In genomic region chr5:1490360-1490759, GRCh38 we compare ENCODE assay signal across 14 cellular contexts. TPM values are rescaled to one million over a fixed set of nuclear protein-coding genes. Genes with fewer than 3 reads are reported as not detected.
DNase-seq lines count a peak whose midpoint lies in the region; ATAC-seq and TF ChIP-seq lines count a peak whose summit lies in the region.
"Had no signal": no experiment of that assay in that cellular context is flagged by ENCODE, and none has a peak within 500 bp of the region (broad histone marks: within the 10 kb centered on the region; RNA-seq: fewer than 3 reads in every experiment).

No MANE protein-coding gene starts in this region.

- H3K27me3 ChIP-seq in HL-60 (ENCODE audit: insufficient read depth, poor library complexity, severe bottlenecking) (no peaks in the 10 kb centered on the region), right cardiac atrium (ENCODE audit: control insufficient read depth, insufficient read depth) (no peaks in the 10 kb centered on the region)
- H3K27me3 ChIP-seq: right lobe of liver had no signal

- H3K4me3 ChIP-seq in GM12865 (ENCODE audit: low read depth, low read length) (peak overlapping the region; percentile 73), HL-60 (replicated peaks; ENCODE audit: insufficient read depth, low read length) (0 out of 2 replicates have a peak overlapping the region, but pooled peaks have one; percentile 10), right cardiac atrium (ENCODE audit: low read length) (no peak overlapping the region)
- H3K4me3 ChIP-seq: right lobe of liver had no signal

- DNase-seq in GM12865 (ENCODE audit: low read depth) (peak; percentile 74), HL-60 (ENCODE audit: low read depth in 1 of 2, low spot score in 1 of 2) (peak in 1 of 2 experiments; percentile 74), SIG-M5 (lab: John Stamatoyannopoulos, UW) (peak; percentile 7), natural killer cell (no peak), right cardiac atrium (no peak), AML-193 (lab: John Stamatoyannopoulos, UW) (no peak)
- DNase-seq: DMS 273 treated with DMSO at 0.1 percent for 48 hours; GF-D8; NCI-H2029; NCI-H510A treated with DMSO at 0.1 percent for 48 hours; occipital lobe; right lobe of liver; stimulated activated CD4-positive, alpha-beta T cell treated with anti-CD3 and anti-CD28 coated beads, Interleukin-1b, Interleukin-23, amount 100 ng/mL, for 48 hours had no signal

- H3K9me3 Mint-ChIP-seq in natural killer cell: no peaks in the 10 kb centered on the region

- intact Hi-C loops in natural killer cell (cut with micrococcal nuclease): loop anchor here (5.0 kb wide), 1 partner anchor 152 kb away; no protein-coding TSS in a partner anchor
- intact Hi-C loops in right cardiac atrium (cut with DNase I): no loop called here

- ATAC-seq in natural killer cell: no peak
- no peak for ATAC-seq in right cardiac atrium
- no peak for ATAC-seq in HG02642 (IDR thresholded peaks at IDR 0.05; ENCODE audit: poor library complexity, unreplicated experiment)

- TF ChIP-seq CTCF in GM12865 (IDR thresholded peaks at IDR 0.05; ENCODE audit: insufficient read depth, low read depth, low read length, missing control alignments) (no peak), HL-60 (IDR thresholded peaks at IDR 0.05; ENCODE audit: insufficient read depth, low read length) (no peak), natural killer cell (IDR thresholded peaks at IDR 0.05) (no peak)

- H3K36me3 Mint-ChIP-seq in natural killer cell: no peaks in the 10 kb centered on the region

- H3K27ac Mint-ChIP-seq in natural killer cell: peak overlapping the region; percentile 52 to 97

- H3K27ac ChIP-seq in HL-60 (replicated peaks) (peak overlapping the region; percentile 76), right cardiac atrium (ENCODE audit: low read length) (no peak overlapping the region)

- H3K4me1 Mint-ChIP-seq in natural killer cell: peaks cover 57 to 60% of the 10 kb centered on the region in 2 donors

- no peaks in the 10 kb centered on the region for H3K27me3 Mint-ChIP-seq in natural killer cell (ENCODE audit: low read depth in 2 of 2)

- H3K9me3 ChIP-seq in right cardiac atrium (ENCODE audit: control insufficient read depth, low read length): no peaks in the 10 kb centered on the region
- H3K9me3 ChIP-seq: right lobe of liver had no signal

- H3K4me1 ChIP-seq in right cardiac atrium (ENCODE audit: control insufficient read depth, insufficient read depth, low read length): no peaks in the 10 kb centered on the region
- H3K4me1 ChIP-seq: right lobe of liver had no signal

- 86% methylated on average over 11 of the region's 11 CpGs for WGBS in right cardiac atrium

- peak overlapping the region; percentile 25 for H3K4me3 Mint-ChIP-seq in natural killer cell

RNA-seq across cellular contexts. Expression of gene LPCAT1, which starts 33.4 kb away (rescaled TPM):
- total RNA-seq in natural killer cell: 100 to 1,000 TPM; 196 to 302 (median 252) TPM
- total RNA-seq in right cardiac atrium: 10 to 100 TPM; 11.0 to 19.7 (median 15.5) TPM
- polyA plus RNA-seq in right cardiac atrium: 15.6 TPM

RNA-seq across cellular contexts. Expression of gene SLC6A3, which starts 45.1 kb away (rescaled TPM):
- total RNA-seq in natural killer cell (not detected), right cardiac atrium (not detected)
- not detected for polyA plus RNA-seq in right cardiac atrium
- total RNA-seq: occipital lobe, right lobe of liver had no signal

Comparison
In these comparisons a context has a peak if more than half of its experiments do, and no peak if none do; other contexts are left out.
1. DNase-seq: peak in GM12865 (single experiment) and SIG-M5 (single experiment); none in natural killer cell (single experiment), right cardiac atrium (0 of 3) and AML-193 (0 of 2).
2. RNA of gene LPCAT1, which starts 33.4 kb away (total RNA-seq): 196 to 302 TPM in natural killer cell; 11.0 to 19.7 TPM in right cardiac atrium; every median in the first group is over 4 times any median in the second.